In genomic region chr6:87396595-87397392, GRCh38 we compare ENCODE assay signal across 10 cellular contexts. TPM values are rescaled to one million over a fixed set of nuclear protein-coding genes. Genes with fewer than 3 reads are reported as not detected.
DNase-seq lines count a peak whose midpoint lies in the region; ATAC-seq and TF ChIP-seq lines count a peak whose summit lies in the region.
"Had no signal": no experiment of that assay in that cellular context is flagged by ENCODE, and none has a peak within 500 bp of the region (broad histone marks: within the 10 kb centered on the region; RNA-seq: fewer than 3 reads in every experiment).

No MANE protein-coding gene starts in this region.

- POLR2A ChIA-PET in OCI-LY7 (lab: Charles Lee) = interaction anchor here (0.5 to 1.6 kb wide), 3 partner anchors 12 to 434 kb away, joined by 3 to 4 read pairs (median 3); no protein-coding TSS in a partner anchor

- H3K79me2 ChIP-seq in OCI-LY7 (ENCODE audit: insufficient read depth, low read depth, low read length) (no peaks in the 10 kb centered on the region), smooth muscle cell (ENCODE audit: low read depth) (no peaks in the 10 kb centered on the region)

- H3K4me3 Mint-ChIP-seq in activated CD8-positive, alpha-beta memory T cell treated with anti-CD3 and anti-CD28 coated beads, Interleukin-2, amount 10 ng/mL, durations not matched to agents 7 days and 5 days = no peak overlapping the region
- H3K4me3 Mint-ChIP-seq in T-helper 17 cell = no peak overlapping the region

- no peak overlapping the region for H3K4me3 ChIP-seq in OCI-LY7 (ENCODE audit: low read depth, low read length, poor library complexity, severe bottlenecking)
- no peak overlapping the region for H3K4me3 ChIP-seq in H7 (ENCODE audit: insufficient read depth, low read depth, low read length)
- no peak overlapping the region for H3K4me3 ChIP-seq in smooth muscle cell
- H3K4me3 ChIP-seq: tibial artery had no signal

- H4K20me1 ChIP-seq in OCI-LY7 (ENCODE audit: insufficient read depth, low read length) = no peaks in the 10 kb centered on the region
- H4K20me1 ChIP-seq in smooth muscle cell (ENCODE audit: low read depth) = no peaks in the 10 kb centered on the region

- peak; percentile 82 for ATAC-seq in GM19467 (IDR thresholded peaks at IDR 0.05; ENCODE audit: unreplicated experiment)
- peak; percentile 77 for ATAC-seq in HG03469 (IDR thresholded peaks at IDR 0.05; ENCODE audit: unreplicated experiment)
- ATAC-seq in activated CD8-positive, alpha-beta memory T cell treated with anti-CD3 and anti-CD28 coated beads, Interleukin-2, amount 10 ng/mL, durations not matched to agents 7 days and 5 days = no peak
- ATAC-seq in T-helper 17 cell = no peak

- DNase-seq in DMS79 treated with DMSO at 0.1 percent for 48 hours (lab: John Stamatoyannopoulos, UW) = peak; percentile 33
- DNase-seq in OCI-LY7 (ENCODE audit: low spot score) = peak; percentile 71
- DNase-seq in H7 = no peak
- no peak for DNase-seq in activated CD8-positive, alpha-beta memory T cell treated with anti-CD3 and anti-CD28 coated beads, Interleukin-2, amount 10 ng/mL, durations not matched to agents 7 days and 5 days
- DNase-seq in smooth muscle cell (lab: John Stamatoyannopoulos, UW; ENCODE audit: unreplicated experiment) = no peak
- DNase-seq in T-helper 17 cell = no peak
- DNase-seq: NCI-H1048, tibial artery had no signal

- CTCF ChIA-PET in OCI-LY7 (lab: Charles Lee; ENCODE audit: unreplicated experiment) = interaction anchor here (0.6 to 1.0 kb wide), 2 partner anchors 12 to 257 kb away, joined by 3 read pairs; no protein-coding TSS in a partner anchor
- CTCF ChIA-PET in activated CD8-positive, alpha-beta memory T cell treated with anti-CD3 and anti-CD28 coated beads, Interleukin-2, amount 10 ng/mL, durations not matched to agents 7 days and 5 days (lab: Charles Lee) = interaction anchor here (2.1 kb wide), 1 partner anchor 12 kb away, joined by 6 read pairs; no protein-coding TSS in a partner anchor

- no peak overlapping the region for H3K9ac ChIP-seq in smooth muscle cell (ENCODE audit: low read depth)

- H3K4me1 Mint-ChIP-seq in activated CD8-positive, alpha-beta memory T cell treated with anti-CD3 and anti-CD28 coated beads, Interleukin-2, amount 10 ng/mL, durations not matched to agents 7 days and 5 days = peaks cover 2% of the 10 kb centered on the region
- H3K4me1 Mint-ChIP-seq in T-helper 17 cell = peaks cover 7% of the 10 kb centered on the region

- intact Hi-C loops in OCI-LY7 (cut with micrococcal nuclease; ENCODE audit: unreplicated experiment) = loop anchor here (10.0 kb wide), 2 partner anchors 538 to 838 kb away; no protein-coding TSS in a partner anchor

- H3K4me1 ChIP-seq in OCI-LY7 (ENCODE audit: insufficient read depth, low read length, poor library complexity, severe bottlenecking) (peaks cover 19% of the 10 kb centered on the region), smooth muscle cell (ENCODE audit: low read depth) (no peaks in the 10 kb centered on the region)
- H3K4me1 ChIP-seq: tibial artery had no signal

- no peak overlapping the region for H3K27ac Mint-ChIP-seq in activated CD8-positive, alpha-beta memory T cell treated with anti-CD3 and anti-CD28 coated beads, Interleukin-2, amount 10 ng/mL, durations not matched to agents 7 days and 5 days
- H3K27ac Mint-ChIP-seq in T-helper 17 cell = no peak overlapping the region

- H3K9me3 ChIP-seq in OCI-LY7 (ENCODE audit: low read length) = no peaks in the 10 kb centered on the region
- H3K9me3 ChIP-seq in smooth muscle cell (replicated peaks; ENCODE audit: low read depth) = no peaks in the 10 kb centered on the region
- no peaks in the 10 kb centered on the region for H3K9me3 ChIP-seq in T-helper 17 cell (ENCODE audit: control insufficient read depth, low read length, poor library complexity, severe bottlenecking)
- H3K9me3 ChIP-seq: tibial artery had no signal

- no peaks in the 10 kb centered on the region for H3K27me3 Mint-ChIP-seq in activated CD8-positive, alpha-beta memory T cell treated with anti-CD3 and anti-CD28 coated beads, Interleukin-2, amount 10 ng/mL, durations not matched to agents 7 days and 5 days
- H3K27me3 Mint-ChIP-seq in T-helper 17 cell = peaks cover 13% of the 10 kb centered on the region

- H3F3A ChIP-seq in smooth muscle cell (ENCODE audit: low read depth) = no peaks in the 10 kb centered on the region

- BruUV-seq in OCI-LY7 (replicated peaks; lab: Mats Ljungman, UMichigan) = no TSS peak

- H3K9me2 ChIP-seq in OCI-LY7 (ENCODE audit: insufficient read depth, low read length) = no peaks in the 10 kb centered on the region

- H3K27ac ChIP-seq in OCI-LY7 (ENCODE audit: low read depth, low read length, poor library complexity, severe bottlenecking) = no peak overlapping the region
- no peak overlapping the region for H3K27ac ChIP-seq in smooth muscle cell (ENCODE audit: low read depth)
- H3K27ac ChIP-seq: tibial artery had no signal

- no peaks in the 10 kb centered on the region for H3K36me3 Mint-ChIP-seq in activated CD8-positive, alpha-beta memory T cell treated with anti-CD3 and anti-CD28 coated beads, Interleukin-2, amount 10 ng/mL, durations not matched to agents 7 days and 5 days
- H3K36me3 Mint-ChIP-seq in T-helper 17 cell (ENCODE audit: low read depth) = peaks cover 3% of the 10 kb centered on the region

- no peaks in the 10 kb centered on the region for H3K9me3 Mint-ChIP-seq in activated CD8-positive, alpha-beta memory T cell treated with anti-CD3 and anti-CD28 coated beads, Interleukin-2, amount 10 ng/mL, durations not matched to agents 7 days and 5 days (ENCODE audit: low read depth)

- H3K36me3 ChIP-seq in OCI-LY7 (ENCODE audit: insufficient read depth, low read length) = no peaks in the 10 kb centered on the region
- H3K36me3 ChIP-seq in H7 (replicated peaks; ENCODE audit: control insufficient read depth, insufficient read depth, low read length) = no peaks in the 10 kb centered on the region
- H3K36me3 ChIP-seq in smooth muscle cell (ENCODE audit: low read depth) = no peaks in the 10 kb centered on the region
- H3K36me3 ChIP-seq: tibial artery had no signal

- peak; percentile 49; the same call in 1 of the 2 replicates for TF ChIP-seq CTCF in OCI-LY7 (conservative IDR thresholded peaks at IDR 0.05; ENCODE audit: low read length)
- no peak for TF ChIP-seq CTCF in smooth muscle cell (IDR thresholded peaks at IDR 0.05; ENCODE audit: borderline replicate concordance, insufficient read depth, poor library complexity, severe bottlenecking)

- H3K27me3 ChIP-seq in H7 (ENCODE audit: control insufficient read depth, insufficient read depth, low read length) (no peaks in the 10 kb centered on the region), smooth muscle cell (ENCODE audit: low read depth) (no peaks in the 10 kb centered on the region)
- H3K27me3 ChIP-seq: tibial artery had no signal

- H3K4me2 ChIP-seq in OCI-LY7 (ENCODE audit: low read length) (no peak overlapping the region), smooth muscle cell (no peak overlapping the region)

- WGBS in smooth muscle cell (ENCODE audit: low lambda C conversion rate) = 88% methylated on average over 10 of the region's 10 CpGs

- H2AFZ ChIP-seq in OCI-LY7 (ENCODE audit: low read length) = no peak overlapping the region; the same call in 1 of the 2 replicates
- H2AFZ ChIP-seq in smooth muscle cell (ENCODE audit: low read depth) = no peak overlapping the region

RNA-seq across cellular contexts. Expression of gene CFAP206, which starts 11.0 kb away (rescaled TPM):
- total RNA-seq in OCI-LY7 (2014; rRNA removed; shearing (Covaris generic)) = 0.19 TPM in 1 of 2 replicates, not detected in the other
- total RNA-seq in OCI-LY7 (2022) (0.32 TPM in 1 of 2 replicates, not detected in the other), smooth muscle cell (0.72 and 2.0 TPM in 2 replicates), T-helper 17 cell (under 1 TPM in 1 of 2 donors, not detected in 1; 0.30 TPM)
- total RNA-seq in H7 (2014; rRNA removed; shearing (Covaris generic)) = 0.14 TPM in 1 of 2 replicates, not detected in the other
- total RNA-seq in activated CD8-positive, alpha-beta memory T cell treated with anti-CD3 and anti-CD28 coated beads, Interleukin-2, amount 10 ng/mL, durations not matched to agents 7 days and 5 days = not detected
- 0.21 and 0.53 TPM in 2 replicates for polyA plus RNA-seq in smooth muscle cell

RNA-seq across cellular contexts. Expression of gene C6orf163, which starts 52.2 kb away (rescaled TPM):
- total RNA-seq in OCI-LY7 (2014; rRNA removed; shearing (Covaris generic)) = 1.4 and 7.2 TPM in 2 replicates
- total RNA-seq in OCI-LY7 (2022) = 2.8 and 3.0 TPM in 2 replicates
- 0.87 and 1.3 TPM in 2 replicates for total RNA-seq in H7 (2014; rRNA removed; shearing (Covaris generic))
- total RNA-seq in activated CD8-positive, alpha-beta memory T cell treated with anti-CD3 and anti-CD28 coated beads, Interleukin-2, amount 10 ng/mL, durations not matched to agents 7 days and 5 days = 1 to 10 TPM; 1.7 to 1.8 TPM
- 0.99 and 3.1 TPM in 2 replicates for total RNA-seq in smooth muscle cell
- polyA plus RNA-seq in smooth muscle cell = 0.56 and 0.59 TPM in 2 replicates
- total RNA-seq in T-helper 17 cell = 1 to 10 TPM; 1.8 to 2.4 TPM

Comparison
In these comparisons a context has a peak if more than half of its experiments do, and no peak if none do; other contexts are left out.
1. DNase-seq: peak in DMS79 treated with DMSO at 0.1 percent for 48 hours (single experiment) and OCI-LY7 (single experiment); none in H7 (single experiment), activated CD8-positive, alpha-beta memory T cell treated with anti-CD3 and anti-CD28 coated beads, Interleukin-2, amount 10 ng/mL, durations not matched to agents 7 days and 5 days (single experiment), smooth muscle cell (single experiment) and T-helper 17 cell (0 of 3).
2. ATAC-seq: peak in GM19467 (single experiment) and HG03469 (single experiment); none in activated CD8-positive, alpha-beta memory T cell treated with anti-CD3 and anti-CD28 coated beads, Interleukin-2, amount 10 ng/mL, durations not matched to agents 7 days and 5 days (single experiment) and T-helper 17 cell (single experiment).